23 cellular contexts compared by ENCODE assay signal in genomic region chr5:60417500-60418181, GRCh38.
"Had no signal": no experiment of that assay in that cellular context is flagged by ENCODE, and none has a peak within 500 bp of the region (broad histone marks: within the 10 kb centered on the region; RNA-seq: fewer than 3 reads in every experiment).

No MANE protein-coding gene starts in this region.

- H3K9me3 ChIP-seq: colonic mucosa, thyroid gland had no signal

- H3K4me1 Mint-ChIP-seq: nephron progenitor cell; stimulated activated effector memory CD8-positive, alpha-beta T cell treated with anti-CD3 and anti-CD28 coated beads, Interleukin-12 subunit alpha, Interleukin-12 subunit beta, amount 100 ng/mL, for 72 hours had no signal

- H3K9me3 Mint-ChIP-seq: stimulated activated effector memory CD8-positive, alpha-beta T cell treated with anti-CD3 and anti-CD28 coated beads, Interleukin-12 subunit alpha, Interleukin-12 subunit beta, amount 100 ng/mL, for 72 hours had no signal

- H3K4me3 ChIP-seq: colonic mucosa, esophagus squamous epithelium, gastroesophageal sphincter, lung, smooth muscle cell, suprapubic skin, thyroid gland had no signal

- H3K27ac ChIP-seq: colonic mucosa, epithelial cell of prostate, esophagus squamous epithelium, suprapubic skin, thyroid gland had no signal

- H3K36me3 ChIP-seq: colonic mucosa, esophagus squamous epithelium, gastroesophageal sphincter, suprapubic skin, thyroid gland had no signal

- H3K4me2 ChIP-seq: smooth muscle cell had no signal

- H3K4me1 ChIP-seq: colonic mucosa, esophagus squamous epithelium, suprapubic skin, thyroid gland had no signal

- H3K4me3 Mint-ChIP-seq: naive thymus-derived CD4-positive, alpha-beta T cell; nephron progenitor cell; stimulated activated effector memory CD8-positive, alpha-beta T cell treated with anti-CD3 and anti-CD28 coated beads, Interleukin-12 subunit alpha, Interleukin-12 subunit beta, amount 100 ng/mL, for 72 hours; type B pancreatic cell had no signal

- H3K27me3 ChIP-seq: colonic mucosa, esophagus squamous epithelium, gastroesophageal sphincter, suprapubic skin, thyroid gland had no signal

- H3K27ac Mint-ChIP-seq: naive thymus-derived CD4-positive, alpha-beta T cell; nephron progenitor cell; stimulated activated effector memory CD8-positive, alpha-beta T cell treated with anti-CD3 and anti-CD28 coated beads, Interleukin-12 subunit alpha, Interleukin-12 subunit beta, amount 100 ng/mL, for 72 hours; type B pancreatic cell had no signal

- H3K36me3 Mint-ChIP-seq: stimulated activated effector memory CD8-positive, alpha-beta T cell treated with anti-CD3 and anti-CD28 coated beads, Interleukin-12 subunit alpha, Interleukin-12 subunit beta, amount 100 ng/mL, for 72 hours; type B pancreatic cell had no signal

- DNase-seq: colonic mucosa; effector CD8-positive, alpha-beta T cell; esophagus squamous epithelium; foreskin fibroblast; glutamatergic neuron; kidney; left cardiac atrium; left ventricle myocardium superior; naive thymus-derived CD4-positive, alpha-beta T cell; nephron progenitor cell; posterior cingulate gyrus; right cardiac atrium; stimulated activated CD4-positive, alpha-beta T cell treated with anti-CD3 and anti-CD28 coated beads, Interleukin-4, amount 100 ng/mL, for 1 hour; stimulated activated CD8-positive, alpha-beta memory T cell treated with anti-CD3 and anti-CD28 coated beads, Interleukin-4, amount 100 ng/mL, for 48 hours; stimulated activated naive CD8-positive, alpha-beta T cell treated with anti-CD3 and anti-CD28 coated beads, Interleukin-15, Interleukin-2, amounts not matched to agents 100 U/mL and 50 U/mL, for 24 hours; thyroid gland had no signal
